ENCODE assay signal across 29 cellular contexts in genomic region chr6:16570946-16571345, GRCh38.
"Had no signal": no experiment of that assay in that cellular context is flagged by ENCODE, and none has a peak within 500 bp of the region (broad histone marks: within the 10 kb centered on the region; RNA-seq: fewer than 3 reads in every experiment).

No MANE protein-coding gene starts in this region.

- ATAC-seq: activated CD4-positive, alpha-beta T cell treated with anti-CD3 and anti-CD28 coated beads for 36 hours; activated CD8-positive, alpha-beta memory T cell treated with anti-CD3 and anti-CD28 coated beads, Interleukin-2, amount 10 ng/mL, durations not matched to agents 7 days and 5 days; activated CD8-positive, alpha-beta T cell treated with anti-CD3 and anti-CD28 coated beads, Interleukin-2, amount 10 ng/mL, durations not matched to agents 7 days and 5 days; activated naive CD8-positive, alpha-beta T cell treated with anti-CD3 and anti-CD28 coated beads, Interleukin-2, amount 50 U/mL, for 24 hours; body of pancreas; effector memory CD8-positive, alpha-beta T cell; foreskin keratinocyte; gastroesophageal sphincter; heart right ventricle; T-helper 17 cell had no signal

- DNase-seq: activated CD4-positive, alpha-beta memory T cell treated with anti-CD3 and anti-CD28 coated beads for 36 hours; activated CD4-positive, alpha-beta T cell treated with anti-CD3 and anti-CD28 coated beads for 36 hours; activated CD4-positive, alpha-beta T cell treated with anti-CD3 and anti-CD28 coated beads, Interleukin-2, amount 10 ng/mL, durations not matched to agents 24 days and 14 days; activated CD4-positive, CD25-positive, alpha-beta regulatory T cell; activated CD4-positive, CD25-positive, alpha-beta regulatory T cell treated with anti-CD3 and anti-CD28 coated beads, Interleukin-2, amount 50 U/mL, for 72 hours; activated CD8-positive, alpha-beta memory T cell treated with anti-CD3 and anti-CD28 coated beads, Interleukin-2, amount 10 ng/mL, durations not matched to agents 7 days and 5 days; activated CD8-positive, alpha-beta memory T cell treated with anti-CD3 and anti-CD28 coated beads, Interleukin-2, amount 50 U/mL, for 4 hours; activated CD8-positive, alpha-beta T cell treated with anti-CD3 and anti-CD28 coated beads, Interleukin-2, amount 10 ng/mL, durations not matched to agents 7 days and 5 days; activated effector memory CD4-positive, alpha-beta T cell treated with anti-CD3 and anti-CD28 coated beads, Interleukin-2, amount 50 U/mL, for 16 hours; activated naive CD4-positive, alpha-beta T cell treated with anti-CD3 and anti-CD28 coated beads for 36 hours; activated naive CD8-positive, alpha-beta T cell treated with anti-CD3 and anti-CD28 coated beads for 36 hours; activated naive CD8-positive, alpha-beta T cell treated with anti-CD3 and anti-CD28 coated beads, Interleukin-2, amount 50 U/mL, for 24 hours; activated T-cell treated with anti-CD3 and anti-CD28 coated beads, Interleukin-2, amount 50 U/mL, for 1 hour; activated T-cell treated with anti-CD3 and anti-CD28 coated beads, Interleukin-2, amount 50 U/mL, for 48 hours; adrenal gland; amygdala; aorta; body of pancreas; caudate nucleus; cortex of kidney; dermis blood vessel endothelial cell; effector CD4-positive, alpha-beta T cell; effector memory CD8-positive, alpha-beta T cell; erythroblast; foreskin keratinocyte; heart right ventricle; T-helper 17 cell; T1000 had no signal
